Comparison of ENCODE assay signal across 1 cellular context in the genomic region with DNA sequence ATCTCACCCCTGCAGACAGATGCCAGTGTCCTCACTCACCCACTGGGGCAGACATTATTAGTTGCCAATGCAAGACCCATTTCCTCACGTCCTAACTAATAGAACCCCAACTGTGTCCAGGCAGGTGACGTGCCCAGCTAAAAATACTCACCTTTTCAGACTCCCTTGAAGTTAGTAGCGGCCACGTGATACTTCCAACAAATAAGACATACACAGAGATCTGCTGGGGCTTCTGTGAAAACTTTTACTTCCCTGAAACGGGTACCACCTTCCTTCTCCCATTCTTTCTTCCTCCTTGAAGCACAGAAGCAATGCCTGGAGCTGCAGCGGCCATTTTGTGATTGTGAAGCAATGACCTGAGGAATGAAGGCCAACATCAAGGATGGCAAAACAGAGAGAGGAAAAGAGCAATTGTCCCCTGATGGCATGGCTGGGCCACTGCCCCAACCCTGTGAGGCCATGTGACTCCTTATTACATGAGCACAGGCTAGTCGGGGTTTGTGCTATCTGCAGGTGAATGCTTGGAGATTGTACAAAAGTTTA.
TF ChIP-seq lines count a peak whose summit lies in the region.

No MANE protein-coding gene starts in this region.

TF ChIP-seq in H1, 55 proteins besides CTCF, POLR2A, EP300 and RAD21 (continued from another document):
- TF ChIP-seq, protein P1, sequence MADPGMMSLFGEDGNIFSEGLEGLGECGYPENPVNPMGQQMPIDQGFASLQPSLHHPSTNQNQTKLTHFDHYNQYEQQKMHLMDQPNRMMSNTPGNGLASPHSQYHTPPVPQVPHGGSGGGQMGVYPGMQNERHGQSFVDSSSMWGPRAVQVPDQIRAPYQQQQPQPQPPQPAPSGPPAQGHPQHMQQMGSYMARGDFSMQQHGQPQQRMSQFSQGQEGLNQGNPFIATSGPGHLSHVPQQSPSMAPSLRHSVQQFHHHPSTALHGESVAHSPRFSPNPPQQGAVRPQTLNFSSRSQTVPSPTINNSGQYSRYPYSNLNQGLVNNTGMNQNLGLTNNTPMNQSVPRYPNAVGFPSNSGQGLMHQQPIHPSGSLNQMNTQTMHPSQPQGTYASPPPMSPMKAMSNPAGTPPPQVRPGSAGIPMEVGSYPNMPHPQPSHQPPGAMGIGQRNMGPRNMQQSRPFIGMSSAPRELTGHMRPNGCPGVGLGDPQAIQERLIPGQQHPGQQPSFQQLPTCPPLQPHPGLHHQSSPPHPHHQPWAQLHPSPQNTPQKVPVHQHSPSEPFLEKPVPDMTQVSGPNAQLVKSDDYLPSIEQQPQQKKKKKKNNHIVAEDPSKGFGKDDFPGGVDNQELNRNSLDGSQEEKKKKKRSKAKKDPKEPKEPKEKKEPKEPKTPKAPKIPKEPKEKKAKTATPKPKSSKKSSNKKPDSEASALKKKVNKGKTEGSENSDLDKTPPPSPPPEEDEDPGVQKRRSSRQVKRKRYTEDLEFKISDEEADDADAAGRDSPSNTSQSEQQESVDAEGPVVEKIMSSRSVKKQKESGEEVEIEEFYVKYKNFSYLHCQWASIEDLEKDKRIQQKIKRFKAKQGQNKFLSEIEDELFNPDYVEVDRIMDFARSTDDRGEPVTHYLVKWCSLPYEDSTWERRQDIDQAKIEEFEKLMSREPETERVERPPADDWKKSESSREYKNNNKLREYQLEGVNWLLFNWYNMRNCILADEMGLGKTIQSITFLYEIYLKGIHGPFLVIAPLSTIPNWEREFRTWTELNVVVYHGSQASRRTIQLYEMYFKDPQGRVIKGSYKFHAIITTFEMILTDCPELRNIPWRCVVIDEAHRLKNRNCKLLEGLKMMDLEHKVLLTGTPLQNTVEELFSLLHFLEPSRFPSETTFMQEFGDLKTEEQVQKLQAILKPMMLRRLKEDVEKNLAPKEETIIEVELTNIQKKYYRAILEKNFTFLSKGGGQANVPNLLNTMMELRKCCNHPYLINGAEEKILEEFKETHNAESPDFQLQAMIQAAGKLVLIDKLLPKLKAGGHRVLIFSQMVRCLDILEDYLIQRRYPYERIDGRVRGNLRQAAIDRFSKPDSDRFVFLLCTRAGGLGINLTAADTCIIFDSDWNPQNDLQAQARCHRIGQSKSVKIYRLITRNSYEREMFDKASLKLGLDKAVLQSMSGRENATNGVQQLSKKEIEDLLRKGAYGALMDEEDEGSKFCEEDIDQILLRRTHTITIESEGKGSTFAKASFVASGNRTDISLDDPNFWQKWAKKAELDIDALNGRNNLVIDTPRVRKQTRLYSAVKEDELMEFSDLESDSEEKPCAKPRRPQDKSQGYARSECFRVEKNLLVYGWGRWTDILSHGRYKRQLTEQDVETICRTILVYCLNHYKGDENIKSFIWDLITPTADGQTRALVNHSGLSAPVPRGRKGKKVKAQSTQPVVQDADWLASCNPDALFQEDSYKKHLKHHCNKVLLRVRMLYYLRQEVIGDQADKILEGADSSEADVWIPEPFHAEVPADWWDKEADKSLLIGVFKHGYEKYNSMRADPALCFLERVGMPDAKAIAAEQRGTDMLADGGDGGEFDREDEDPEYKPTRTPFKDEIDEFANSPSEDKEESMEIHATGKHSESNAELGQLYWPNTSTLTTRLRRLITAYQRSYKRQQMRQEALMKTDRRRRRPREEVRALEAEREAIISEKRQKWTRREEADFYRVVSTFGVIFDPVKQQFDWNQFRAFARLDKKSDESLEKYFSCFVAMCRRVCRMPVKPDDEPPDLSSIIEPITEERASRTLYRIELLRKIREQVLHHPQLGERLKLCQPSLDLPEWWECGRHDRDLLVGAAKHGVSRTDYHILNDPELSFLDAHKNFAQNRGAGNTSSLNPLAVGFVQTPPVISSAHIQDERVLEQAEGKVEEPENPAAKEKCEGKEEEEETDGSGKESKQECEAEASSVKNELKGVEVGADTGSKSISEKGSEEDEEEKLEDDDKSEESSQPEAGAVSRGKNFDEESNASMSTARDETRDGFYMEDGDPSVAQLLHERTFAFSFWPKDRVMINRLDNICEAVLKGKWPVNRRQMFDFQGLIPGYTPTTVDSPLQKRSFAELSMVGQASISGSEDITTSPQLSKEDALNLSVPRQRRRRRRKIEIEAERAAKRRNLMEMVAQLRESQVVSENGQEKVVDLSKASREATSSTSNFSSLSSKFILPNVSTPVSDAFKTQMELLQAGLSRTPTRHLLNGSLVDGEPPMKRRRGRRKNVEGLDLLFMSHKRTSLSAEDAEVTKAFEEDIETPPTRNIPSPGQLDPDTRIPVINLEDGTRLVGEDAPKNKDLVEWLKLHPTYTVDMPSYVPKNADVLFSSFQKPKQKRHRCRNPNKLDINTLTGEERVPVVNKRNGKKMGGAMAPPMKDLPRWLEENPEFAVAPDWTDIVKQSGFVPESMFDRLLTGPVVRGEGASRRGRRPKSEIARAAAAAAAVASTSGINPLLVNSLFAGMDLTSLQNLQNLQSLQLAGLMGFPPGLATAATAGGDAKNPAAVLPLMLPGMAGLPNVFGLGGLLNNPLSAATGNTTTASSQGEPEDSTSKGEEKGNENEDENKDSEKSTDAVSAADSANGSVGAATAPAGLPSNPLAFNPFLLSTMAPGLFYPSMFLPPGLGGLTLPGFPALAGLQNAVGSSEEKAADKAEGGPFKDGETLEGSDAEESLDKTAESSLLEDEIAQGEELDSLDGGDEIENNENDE (IDR thresholded peaks at IDR 0.05; ENCODE audit: insufficient replicate concordance, low read length) = no peak
- no peak for TF ChIP-seq MAFK (IDR thresholded peaks at IDR 0.05; ENCODE audit: low read depth, low read length)
TF ChIP-seq in H1: peak in this region for 0.
